ENCODE assay signal across 1 cellular context in the genomic region with DNA sequence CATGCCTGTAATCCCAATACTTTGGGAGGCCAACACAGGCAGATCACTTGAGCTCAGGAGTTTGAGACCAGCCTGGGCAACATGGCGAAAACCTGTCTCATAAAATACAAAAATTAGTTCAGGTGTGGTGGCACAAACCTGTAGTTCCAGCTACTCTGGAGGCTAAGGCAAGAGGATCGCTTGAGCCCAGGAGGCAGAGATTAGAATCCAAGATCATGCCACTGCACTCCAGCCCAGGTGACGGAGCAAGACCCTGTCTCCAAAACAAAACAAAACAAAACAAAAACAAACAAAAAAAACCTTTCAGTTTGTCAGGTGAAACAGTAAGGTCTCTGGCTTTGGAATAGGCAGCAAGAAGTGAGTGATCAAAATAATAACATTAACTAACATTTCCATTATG.
TF ChIP-seq lines count a peak whose summit lies in the region.

No MANE protein-coding gene starts in this region.

TF ChIP-seq in K562, 482 proteins besides CTCF, POLR2A, EP300 and RAD21:
- TF ChIP-seq, protein P1, sequence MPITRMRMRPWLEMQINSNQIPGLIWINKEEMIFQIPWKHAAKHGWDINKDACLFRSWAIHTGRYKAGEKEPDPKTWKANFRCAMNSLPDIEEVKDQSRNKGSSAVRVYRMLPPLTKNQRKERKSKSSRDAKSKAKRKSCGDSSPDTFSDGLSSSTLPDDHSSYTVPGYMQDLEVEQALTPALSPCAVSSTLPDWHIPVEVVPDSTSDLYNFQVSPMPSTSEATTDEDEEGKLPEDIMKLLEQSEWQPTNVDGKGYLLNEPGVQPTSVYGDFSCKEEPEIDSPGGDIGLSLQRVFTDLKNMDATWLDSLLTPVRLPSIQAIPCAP (CRISPR knock-in tag; IDR thresholded peaks at IDR 0.05; ENCODE audit: borderline replicate concordance), result no peak
- 0 out of 2 replicates have a peak, but pooled peaks have one; percentile 12 for TF ChIP-seq NFE2L1 (tag; IDR thresholded peaks at IDR 0.05; ENCODE audit: borderline replicate concordance, low read depth)
- 0 out of 2 replicates have a peak, but pooled peaks have one; percentile 14 for TF ChIP-seq PML (IDR thresholded peaks at IDR 0.05; ENCODE audit: low read length)
